15 cellular contexts compared by ENCODE assay signal in genomic region chr4:78174931-78175330, GRCh38.
DNase-seq lines count a peak whose midpoint lies in the region; ATAC-seq and TF ChIP-seq lines count a peak whose summit lies in the region.
"Had no signal": no experiment of that assay in that cellular context is flagged by ENCODE, and none has a peak within 500 bp of the region (broad histone marks: within the 10 kb centered on the region; RNA-seq: fewer than 3 reads in every experiment).

No MANE protein-coding gene starts in this region.

- POLR2A ChIA-PET in MCF 10A (lab: Yijun Ruan, JAX): no interaction called here

- TF ChIP-seq CTCF in MCF 10A (IDR thresholded peaks at IDR 0.05; ENCODE audit: unreplicated experiment) (no peak), breast epithelium (IDR thresholded peaks at IDR 0.05) (no peak), MM.1S (IDR thresholded peaks at IDR 0.05; ENCODE audit: low read length) (no peak)

- WGBS in trophoblast cell (ENCODE audit: extremely low coverage, insufficient coverage, insufficient read length): no CpG with 5 or more reads among the region's 5 CpGs

- ATAC-seq in GM21515 (IDR thresholded peaks at IDR 0.05; ENCODE audit: unreplicated experiment): no peak

- H3K18ac ChIP-seq in trophoblast cell (ENCODE audit: low read length): peak overlapping the region; percentile 41

- H3K36me3 Mint-ChIP-seq in MCF 10A (ENCODE audit: insufficient read depth, unreplicated experiment): no peaks in the 10 kb centered on the region
- H3K36me3 Mint-ChIP-seq: CD8-positive, alpha-beta memory T cell had no signal

- no peak overlapping the region for H3K9ac ChIP-seq in trophoblast cell (ENCODE audit: low read length)
- H3K9ac ChIP-seq in MM.1S (ENCODE audit: low read length): no peak overlapping the region
- H3K9ac ChIP-seq: BLaER1, GM23248 had no signal

- peak; percentile 17 for DNase-seq in MCF 10A (ENCODE audit: unreplicated experiment)
- no peak for DNase-seq in breast epithelium (ENCODE audit: low spot score in 2 of 2)
- DNase-seq in cerebellum (ENCODE audit: low spot score): peak; percentile 31
- DNase-seq in trophoblast cell: no peak
- DNase-seq in MM.1S: no peak
- DNase-seq in medulla oblongata (ENCODE audit: extremely low spot score): no peak
- DNase-seq: 8988T; AML-193; CD8-positive, alpha-beta memory T cell; DMS 273 treated with DMSO at 0.1 percent for 48 hours had no signal

- no peak overlapping the region for H3K4me3 Mint-ChIP-seq in MCF 10A (ENCODE audit: unreplicated experiment)
- H3K4me3 Mint-ChIP-seq: CD8-positive, alpha-beta memory T cell had no signal

- no peak overlapping the region for H2BK120ac ChIP-seq in trophoblast cell (ENCODE audit: insufficient read depth, low read length, poor library complexity)

- no peak overlapping the region for H4K91ac ChIP-seq in trophoblast cell (ENCODE audit: low read depth, low read length)

- CTCF ChIA-PET in MCF 10A (lab: Yijun Ruan, JAX): no interaction called here

- no peak overlapping the region for H4K8ac ChIP-seq in trophoblast cell (ENCODE audit: low read depth, low read length)

- H3K9me3 ChIP-seq in breast epithelium: no peaks in the 10 kb centered on the region
- no peaks in the 10 kb centered on the region for H3K9me3 ChIP-seq in trophoblast cell (ENCODE audit: insufficient read depth, low read depth, low read length)
- H3K9me3 ChIP-seq in MM.1S (replicated peaks; ENCODE audit: insufficient read depth, low read length): no peaks in the 10 kb centered on the region
- H3K9me3 ChIP-seq: BLaER1, HAP-1 had no signal

- H2AK5ac ChIP-seq in trophoblast cell (ENCODE audit: low read length): no peak overlapping the region

- no peaks in the 10 kb centered on the region for H3K36me3 ChIP-seq in breast epithelium
- H3K36me3 ChIP-seq in trophoblast cell (ENCODE audit: control insufficient read depth in 1 of 2, insufficient read depth in 2 of 2, low read length in 2 of 2): peaks cover 0 to 2% of the 10 kb centered on the region in 2 experiments
- no peaks in the 10 kb centered on the region for H3K36me3 ChIP-seq in MM.1S (replicated peaks; ENCODE audit: insufficient read depth, low read length)
- H3K36me3 ChIP-seq: BLaER1, HAP-1 had no signal

- BruUV-seq in MCF 10A (replicated peaks; lab: Mats Ljungman, UMichigan): no TSS peak

- no peak overlapping the region for H2BK5ac ChIP-seq in trophoblast cell (ENCODE audit: low read depth, low read length, poor library complexity)

- H3K4me1 Mint-ChIP-seq in MCF 10A (ENCODE audit: insufficient read depth, unreplicated experiment): peaks cover 19% of the 10 kb centered on the region
- H3K4me1 Mint-ChIP-seq: CD8-positive, alpha-beta memory T cell had no signal

- H3K79me2 ChIP-seq in trophoblast cell (ENCODE audit: control insufficient read depth, insufficient read depth, low read length, poor library complexity): peaks cover 1% of the 10 kb centered on the region
- no peaks in the 10 kb centered on the region for H3K79me2 ChIP-seq in MM.1S (ENCODE audit: low read length)

- no peak overlapping the region for H3K27ac Mint-ChIP-seq in MCF 10A (ENCODE audit: low read depth, unreplicated experiment)
- H3K27ac Mint-ChIP-seq: CD8-positive, alpha-beta memory T cell had no signal

- TF ChIP-seq POLR2A in breast epithelium (IDR thresholded peaks at IDR 0.05): no peak

- intact Hi-C loops in MCF 10A (cut with micrococcal nuclease): no loop called here
- intact Hi-C loops in breast epithelium (cut with DNase I; ENCODE audit: low total_unique reads): no loop called here

- H3K27ac ChIP-seq in breast epithelium (no peak overlapping the region), trophoblast cell (ENCODE audit: low read depth, low read length) (no peak overlapping the region), MM.1S (ENCODE audit: low read length) (no peak overlapping the region)
- H3K27ac ChIP-seq: BLaER1, GM23248, HL-60 had no signal

- H3F3A ChIP-seq in MM.1S (ENCODE audit: insufficient read depth, low read length): no peaks in the 10 kb centered on the region

- H3K27me3 ChIP-seq in breast epithelium (no peaks in the 10 kb centered on the region), trophoblast cell (ENCODE audit: insufficient read depth, low read length) (no peaks in the 10 kb centered on the region), MM.1S (replicated peaks; ENCODE audit: insufficient read depth, low read length) (no peaks in the 10 kb centered on the region)
- H3K27me3 ChIP-seq: BLaER1 had no signal

- no peaks in the 10 kb centered on the region for H3K27me3 Mint-ChIP-seq in MCF 10A (ENCODE audit: insufficient read depth, unreplicated experiment)

- no peak overlapping the region for H3K4me2 ChIP-seq in trophoblast cell (ENCODE audit: low read length)
- no peak overlapping the region for H3K4me2 ChIP-seq in MM.1S (ENCODE audit: low read depth, low read length)
- H3K4me2 ChIP-seq: BLaER1 had no signal

- no peak overlapping the region for H4K12ac ChIP-seq in trophoblast cell (ENCODE audit: low read depth, low read length)

- no peak overlapping the region for H3K4ac ChIP-seq in trophoblast cell (ENCODE audit: low read depth, low read length)

- no peak overlapping the region for H3K14ac ChIP-seq in trophoblast cell (ENCODE audit: low read length)

- H3K4me1 ChIP-seq in breast epithelium: no peaks in the 10 kb centered on the region
- peaks cover 18 to 29% of the 10 kb centered on the region in 2 experiments for H3K4me1 ChIP-seq in trophoblast cell (ENCODE audit: control insufficient read depth in 1 of 2, insufficient read depth in 2 of 2, low read length in 2 of 2)
- H3K4me1 ChIP-seq in MM.1S (ENCODE audit: low read length): no peaks in the 10 kb centered on the region
- H3K4me1 ChIP-seq: BLaER1, HAP-1 had no signal

- H4K20me1 ChIP-seq in MM.1S (ENCODE audit: insufficient read depth, low read length): no peaks in the 10 kb centered on the region
- H4K20me1 ChIP-seq: BLaER1 had no signal

- H3K4me3 ChIP-seq in breast epithelium (no peak overlapping the region), trophoblast cell (ENCODE audit: low read depth, low read length) (no peak overlapping the region), MM.1S (ENCODE audit: low read length) (no peak overlapping the region)
- H3K4me3 ChIP-seq: BLaER1, GM23248, HAP-1 had no signal

- H3K23ac ChIP-seq in trophoblast cell (ENCODE audit: low read length): no peak overlapping the region

- H2AFZ ChIP-seq in trophoblast cell (ENCODE audit: insufficient read depth, low read length, poor library complexity) (no peak overlapping the region), MM.1S (ENCODE audit: low read length) (no peak overlapping the region)
- H2AFZ ChIP-seq: GM23248 had no signal

- H3K9me3 Mint-ChIP-seq in MCF 10A (ENCODE audit: unreplicated experiment): no peaks in the 10 kb centered on the region

- no peaks in the 10 kb centered on the region for H3K9me2 ChIP-seq in MM.1S (replicated peaks; ENCODE audit: insufficient read depth, low read length)

- H2BK12ac ChIP-seq in trophoblast cell (ENCODE audit: low read length): no peak overlapping the region

- H3K79me1 ChIP-seq in trophoblast cell (ENCODE audit: low read length): peaks cover 3% of the 10 kb centered on the region

Comparison
In these comparisons a context has a peak if more than half of its experiments do, and no peak if none do; other contexts are left out.
1. DNase-seq: peak in MCF 10A (single experiment) and cerebellum (single experiment); none in breast epithelium (0 of 2), trophoblast cell (0 of 2), MM.1S (single experiment) and medulla oblongata (single experiment).